ENCODE assay signal across 1 cellular context in genomic region chr12:4282892-4283511, GRCh38.
TF ChIP-seq lines count a peak whose summit lies in the region.

No MANE protein-coding gene starts in this region.

TF ChIP-seq in GM23338, 12 proteins besides CTCF, POLR2A, EP300 and RAD21:
- TF ChIP-seq POLR2AphosphoS5 (IDR thresholded peaks at IDR 0.05; ENCODE audit: low read depth) (no peak; the same call in 1 of the 2 replicates), NANOG (IDR thresholded peaks at IDR 0.05; ENCODE audit: borderline replicate concordance) (no peak), CREB1 (CRISPR knock-in tag; IDR thresholded peaks at IDR 0.05; ENCODE audit: low read depth) (no peak), ZNF331 (CRISPR knock-in tag; IDR thresholded peaks at IDR 0.05; ENCODE audit: low read depth) (no peak), ZNF114 (CRISPR knock-in tag; IDR thresholded peaks at IDR 0.05) (no peak), REST (IDR thresholded peaks at IDR 0.05; ENCODE audit: unreplicated experiment) (no peak), JUNB (IDR thresholded peaks at IDR 0.05; ENCODE audit: unreplicated experiment) (no peak), EZH2phosphoT487 (IDR thresholded peaks at IDR 0.05; ENCODE audit: unreplicated experiment) (no peak), EZH2 (IDR thresholded peaks at IDR 0.05; ENCODE audit: low read depth, unreplicated experiment) (no peak), STAT1 (IDR thresholded peaks at IDR 0.05; ENCODE audit: unreplicated experiment) (no peak), ZNF462 (CRISPR knock-in tag; IDR thresholded peaks at IDR 0.05) (no peak)
- TF ChIP-seq, protein P1, sequence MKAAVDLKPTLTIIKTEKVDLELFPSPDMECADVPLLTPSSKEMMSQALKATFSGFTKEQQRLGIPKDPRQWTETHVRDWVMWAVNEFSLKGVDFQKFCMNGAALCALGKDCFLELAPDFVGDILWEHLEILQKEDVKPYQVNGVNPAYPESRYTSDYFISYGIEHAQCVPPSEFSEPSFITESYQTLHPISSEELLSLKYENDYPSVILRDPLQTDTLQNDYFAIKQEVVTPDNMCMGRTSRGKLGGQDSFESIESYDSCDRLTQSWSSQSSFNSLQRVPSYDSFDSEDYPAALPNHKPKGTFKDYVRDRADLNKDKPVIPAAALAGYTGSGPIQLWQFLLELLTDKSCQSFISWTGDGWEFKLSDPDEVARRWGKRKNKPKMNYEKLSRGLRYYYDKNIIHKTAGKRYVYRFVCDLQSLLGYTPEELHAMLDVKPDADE (IDR thresholded peaks at IDR 0.05) = no peak
